9 cellular contexts compared by ENCODE assay signal in the genomic region with DNA sequence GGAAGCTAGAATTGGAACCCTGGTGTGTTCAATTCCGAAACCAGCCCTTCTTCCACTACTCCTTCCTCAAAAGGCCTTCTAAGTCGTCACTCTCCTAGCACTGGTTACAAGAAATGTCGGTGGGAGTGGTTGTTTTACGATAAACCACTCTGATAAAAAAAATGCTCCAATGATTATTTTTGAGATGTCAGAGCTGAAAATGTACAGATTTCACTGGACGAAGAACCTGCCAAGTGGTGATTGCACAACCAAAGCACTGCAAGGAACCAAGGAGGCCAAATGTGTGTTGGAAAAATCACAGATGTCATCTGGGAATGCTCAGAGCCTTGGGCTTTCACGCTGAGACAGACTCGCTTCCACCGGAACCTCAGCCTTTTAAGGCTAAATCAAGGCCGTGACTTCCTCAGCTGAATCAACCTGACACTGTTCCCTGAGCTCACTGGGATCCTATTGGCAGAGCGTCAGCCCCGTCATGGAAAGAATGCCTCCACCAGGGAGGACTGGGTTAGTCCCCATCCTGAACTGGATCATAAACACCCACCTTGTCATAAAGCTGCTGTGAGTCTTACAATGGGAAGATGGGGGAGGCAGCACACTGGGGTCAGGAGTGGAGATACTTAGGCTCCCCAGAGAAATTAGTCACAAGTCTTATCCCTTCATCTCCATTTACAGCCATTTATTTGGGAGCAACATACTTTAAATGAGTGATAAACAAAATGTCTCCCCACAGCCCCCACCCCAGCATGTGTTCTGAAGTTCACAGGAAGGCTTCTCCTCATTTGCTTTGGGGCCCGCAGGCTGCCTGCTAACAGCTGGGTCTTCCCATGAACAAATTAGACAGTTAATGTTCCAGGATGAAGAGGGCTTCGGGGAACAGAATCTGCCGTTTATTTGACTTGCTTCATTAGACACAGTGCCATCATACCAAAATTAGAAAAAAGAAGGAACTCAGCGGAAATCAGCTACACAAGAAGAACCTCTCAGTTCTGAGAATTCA.
A peak's percentile ranks its signal among the peaks of the same experiment; 100 is the strongest.
DNase-seq lines count a peak whose midpoint lies in the region; FAIRE-seq lines count a peak whose summit lies in the region.
"Had no signal": no experiment of that assay in that cellular context is flagged by ENCODE, and none has a peak within 500 bp of the region (broad histone marks: within the 10 kb centered on the region; RNA-seq: fewer than 3 reads in every experiment).

No MANE protein-coding gene starts in this region.

- H3K27me3 ChIP-seq in layer of hippocampus (ENCODE audit: control insufficient read depth, insufficient read depth, low read length) (no peaks in the 10 kb centered on the region), small intestine (ENCODE audit: control insufficient read depth in 2 of 2, insufficient read depth in 2 of 2, low read length in 2 of 2) (no peaks in the 10 kb centered on the region)
- no peaks in the 10 kb centered on the region for H3K27me3 ChIP-seq in effector memory CD4-positive, alpha-beta T cell (replicated peaks; ENCODE audit: control insufficient read depth, insufficient read depth, low read length, poor library complexity, severe bottlenecking)

- no peak for FAIRE-seq in small intestine (lab: Jason Lieb, UNC)

- H3K36me3 ChIP-seq in small intestine (ENCODE audit: control insufficient read depth in 2 of 2, insufficient read depth in 2 of 2, low read length in 2 of 2) = no peaks in the 10 kb centered on the region
- H3K36me3 ChIP-seq in effector memory CD4-positive, alpha-beta T cell (ENCODE audit: control insufficient read depth, insufficient read depth, low read length) = no peaks in the 10 kb centered on the region

- peak; percentile 78 for DNase-seq in GM03348 (ENCODE audit: low spot score)
- DNase-seq in caudate nucleus (lab: John Stamatoyannopoulos, UW) = no peak
- peak; percentile 21 for DNase-seq in small intestine
- no peak for DNase-seq in activated effector memory CD4-positive, alpha-beta T cell treated with anti-CD3 and anti-CD28 coated beads, Interleukin-2, amount 50 U/mL, for 16 hours
- DNase-seq in activated effector memory CD4-positive, alpha-beta T cell treated with Interleukin-2 at 50 U/mL for 16 hours = no peak
- no peak for DNase-seq in effector memory CD4-positive, alpha-beta T cell
- DNase-seq in cerebellar nuclear complex (lab: John Stamatoyannopoulos, UW) = no peak
- DNase-seq: stimulated activated CD4-positive, alpha-beta T cell treated with anti-CD3 and anti-CD28 coated beads, Interleukin-2, amount 100 ng/mL, for 24 hours had no signal

- H3K27ac ChIP-seq in caudate nucleus (ENCODE audit: low read depth, low read length) (peak overlapping the region; percentile 20), layer of hippocampus (ENCODE audit: low read depth, low read length) (peak overlapping the region; percentile 40), small intestine (ENCODE audit: low read depth in 1 of 2, low read length in 1 of 2) (peak overlapping the region; percentile 28 to 87)
- H3K27ac ChIP-seq in effector memory CD4-positive, alpha-beta T cell (ENCODE audit: insufficient read depth, low read length, poor library complexity, severe bottlenecking) = no peak overlapping the region

- 59 to 87% (median 79%) methylated on average over 15 of the region's 15 CpGs for WGBS in small intestine, 3 donors

- H3K9me3 ChIP-seq in small intestine (ENCODE audit: control insufficient read depth, low read depth) = no peaks in the 10 kb centered on the region
- H3K9me3 ChIP-seq in effector memory CD4-positive, alpha-beta T cell (ENCODE audit: control insufficient read depth, low read length) = no peaks in the 10 kb centered on the region

- H3K4me3 ChIP-seq in small intestine (ENCODE audit: low read depth in 1 of 2, low read length in 2 of 2) = no peak overlapping the region
- no peak overlapping the region for H3K4me3 ChIP-seq in effector memory CD4-positive, alpha-beta T cell (ENCODE audit: insufficient read depth, low read depth, low read length, poor library complexity, severe bottlenecking)

- no peaks in the 10 kb centered on the region for H3K4me1 ChIP-seq in small intestine (ENCODE audit: control insufficient read depth in 2 of 2, insufficient read depth in 1 of 2, low read depth in 1 of 2, low read length in 1 of 2)
- no peaks in the 10 kb centered on the region for H3K4me1 ChIP-seq in effector memory CD4-positive, alpha-beta T cell (ENCODE audit: control insufficient read depth, insufficient read depth, low read length, poor library complexity, severe bottlenecking)

Comparison
In these comparisons a context has a peak if more than half of its experiments do, and no peak if none do; other contexts are left out.
1. DNase-seq: peak in GM03348 (single experiment) and small intestine (single experiment); none in caudate nucleus (0 of 61), activated effector memory CD4-positive, alpha-beta T cell treated with anti-CD3 and anti-CD28 coated beads, Interleukin-2, amount 50 U/mL, for 16 hours (single experiment), activated effector memory CD4-positive, alpha-beta T cell treated with Interleukin-2 at 50 U/mL for 16 hours (single experiment), effector memory CD4-positive, alpha-beta T cell (0 of 3) and cerebellar nuclear complex (0 of 2).